ENCODE assay signal across 9 cellular contexts in genomic region chr17:81052199-81052997, GRCh38. TPM values are rescaled to one million over a fixed set of nuclear protein-coding genes. Genes with fewer than 3 reads are reported as not detected.
DNase-seq lines count a peak whose midpoint lies in the region; ATAC-seq and TF ChIP-seq lines count a peak whose summit lies in the region.
"Had no signal": no experiment of that assay in that cellular context is flagged by ENCODE, and none has a peak within 500 bp of the region (broad histone marks: within the 10 kb centered on the region; RNA-seq: fewer than 3 reads in every experiment).

No MANE protein-coding gene starts in this region.

- H3K4me1 ChIP-seq in transverse colon = peaks cover 11 to 46% (median 31%) of the 10 kb centered on the region in 4 donors

- no peaks in the 10 kb centered on the region for H3K27me3 Mint-ChIP-seq in brain
- H3K27me3 Mint-ChIP-seq in T-cell = no peaks in the 10 kb centered on the region

- no peaks in the 10 kb centered on the region for H3K36me3 ChIP-seq in transverse colon

- H3K27ac Mint-ChIP-seq in brain (peak overlapping the region; percentile 90 to 98 (median 94)), T-cell (no peak overlapping the region)

- no peaks in the 10 kb centered on the region for H3K27me3 ChIP-seq in transverse colon

- H3K36me3 Mint-ChIP-seq in brain = peaks cover 25% of the 10 kb centered on the region
- no peaks in the 10 kb centered on the region for H3K36me3 Mint-ChIP-seq in T-cell

- H3K9me3 Mint-ChIP-seq in brain (peaks cover 0 to 1% (median 0%) of the 10 kb centered on the region in 5 experiments), T-cell (no peaks in the 10 kb centered on the region)

- no peak for TF ChIP-seq CTCF in brain (conservative IDR thresholded peaks at IDR 0.05)
- TF ChIP-seq CTCF in transverse colon (IDR thresholded peaks at IDR 0.05) = no peak

- H3K27ac ChIP-seq in transverse colon = peak overlapping the region in 3 of 4 donors; percentile 5 to 13 (median 12)

- H3K4me1 Mint-ChIP-seq in brain (peaks cover 74% of the 10 kb centered on the region), T-cell (peaks cover 7 to 19% (median 11%) of the 10 kb centered on the region in 3 donors)

- no peaks in the 10 kb centered on the region for H3K9me3 ChIP-seq in transverse colon

- in situ Hi-C loops in transverse colon (cut with MboI; ENCODE audit: low pct_ligation_motif_present in 1 of 4, low pct_unique_long_range_greater_than_20kb in 1 of 4, low sequenced_read_pairs in 3 of 4) = no loop called here

- TF ChIP-seq POLR2A in transverse colon (IDR thresholded peaks at IDR 0.05) = no peak

- H3K4me3 ChIP-seq in transverse colon = no peak overlapping the region

- CTCF ChIA-PET in T-cell (lab: Charles Lee) = no interaction called here

- ATAC-seq in T-cell (replicated peaks in 1 of 4) = no peak

- 40 to 72% methylated on average over 1 to 28 of the region's 31 CpGs for WGBS in transverse colon (ENCODE audit: low coverage in 1 of 2), 2 donors

- DNase-seq in NCI-H1694 (lab: John Stamatoyannopoulos, UW) (peak; percentile 44), left kidney (ENCODE audit: low read depth, low spot score) (peak; percentile 67), transverse colon (no peak), T1000 (lab: John Stamatoyannopoulos, UW) (no peak), NCI-H510A treated with DMSO at 0.1 percent for 48 hours (lab: John Stamatoyannopoulos, UW) (no peak), T-cell (no peak)
- DNase-seq: DMS79, NCI-H187 treated with DMSO at 0.1 percent for 48 hours had no signal

- intact Hi-C loops in transverse colon (cut with DNase I; ENCODE audit: low total_unique reads) = no loop called here

- POLR2A ChIA-PET in T-cell (lab: Charles Lee) = no interaction called here

- no peak for TF ChIP-seq EP300 in transverse colon (IDR thresholded peaks at IDR 0.05; ENCODE audit: low read depth)

- H3K4me3 Mint-ChIP-seq in brain (peak overlapping the region in 4 of 5 experiments; percentile 52 to 79 (median 71)), T-cell (no peak overlapping the region)

RNA-seq across cellular contexts. Expression of gene BAIAP2, which starts 17.4 kb away (rescaled TPM):
- 87.8 TPM for polyA plus RNA-seq in brain (ENCODE audit: insufficient read depth, low read depth, low replicate concordance)
- total RNA-seq in transverse colon (10 to 100 TPM; 11.7 to 62.1 (median 39.6) TPM), T-cell (10 to 100 TPM in 3 of 5 donors, 1 to 10 TPM in 2; 6.3 to 12.0 (median 10.1) TPM)

Comparison
In these comparisons a context has a peak if more than half of its experiments do, and no peak if none do; other contexts are left out.
1. DNase-seq: peak in NCI-H1694 (single experiment) and left kidney (single experiment); none in transverse colon (single experiment), T1000 (single experiment), NCI-H510A treated with DMSO at 0.1 percent for 48 hours (single experiment) and T-cell (0 of 34).
2. H3K27ac Mint-ChIP-seq: peak in brain (5 of 5); none in T-cell (0 of 2).
3. H3K4me3 Mint-ChIP-seq: peak in brain (4 of 5); none in T-cell (0 of 3).